In genomic region chr15:101004986-101005747, GRCh38 we compare ENCODE assay signal across 15 cellular contexts.
"Had no signal": no experiment of that assay in that cellular context is flagged by ENCODE, and none has a peak within 500 bp of the region (broad histone marks: within the 10 kb centered on the region; RNA-seq: fewer than 3 reads in every experiment).

No MANE protein-coding gene starts in this region.

- H3K27me3 ChIP-seq: esophagus squamous epithelium, ovary, thyroid gland had no signal

- H3K4me3 ChIP-seq: esophagus squamous epithelium, ovary, thyroid gland had no signal

- H3K36me3 ChIP-seq: ovary, thyroid gland had no signal

- H3K9me3 Mint-ChIP-seq: activated T-cell treated with anti-CD3 and anti-CD28 coated beads, Interleukin-2, amount 50 U/mL, for 24 hours; immature natural killer cell had no signal

- FAIRE-seq: TTC549, urothelium cell line had no signal

- H3K9me3 ChIP-seq: ovary, thyroid gland had no signal

- H3K4me3 Mint-ChIP-seq: activated naive CD4-positive, alpha-beta T cell treated with anti-CD3 and anti-CD28 coated beads, Interleukin-2, amount 10 ng/mL, durations not matched to agents 7 days and 5 days; activated T-cell treated with anti-CD3 and anti-CD28 coated beads, Interleukin-2, amount 50 U/mL, for 24 hours; memory B cell; naive thymus-derived CD4-positive, alpha-beta T cell; stimulated activated naive B cell treated with anti-CD40 and anti-IgM and Interleukin-4, amounts not matched to agents 10 μg/mL and 1 μg/mL and 100 μg/mL, for 72 hours had no signal

- H3K27ac Mint-ChIP-seq: activated naive CD4-positive, alpha-beta T cell treated with anti-CD3 and anti-CD28 coated beads, Interleukin-2, amount 10 ng/mL, durations not matched to agents 7 days and 5 days; activated T-cell treated with anti-CD3 and anti-CD28 coated beads, Interleukin-2, amount 50 U/mL, for 24 hours; immature natural killer cell; memory B cell; stimulated activated naive B cell treated with anti-CD40 and anti-IgM and Interleukin-4, amounts not matched to agents 10 μg/mL and 1 μg/mL and 100 μg/mL, for 72 hours had no signal

- ATAC-seq: naive thymus-derived CD4-positive, alpha-beta T cell; stimulated activated naive B cell treated with anti-CD40 and anti-IgM and Interleukin-4, amounts not matched to agents 10 μg/mL and 1 μg/mL and 100 μg/mL, for 72 hours had no signal

- H3K27me3 Mint-ChIP-seq: memory B cell; stimulated activated naive B cell treated with anti-CD40 and anti-IgM and Interleukin-4, amounts not matched to agents 10 μg/mL and 1 μg/mL and 100 μg/mL, for 72 hours had no signal

- H3K27ac ChIP-seq: esophagus squamous epithelium, ovary, thyroid gland had no signal

- H3K36me3 Mint-ChIP-seq: activated naive CD4-positive, alpha-beta T cell treated with anti-CD3 and anti-CD28 coated beads, Interleukin-2, amount 10 ng/mL, durations not matched to agents 7 days and 5 days; immature natural killer cell; naive thymus-derived CD4-positive, alpha-beta T cell had no signal

- DNase-seq: activated CD4-positive, alpha-beta T cell treated with anti-CD3 and anti-CD28 coated beads, Interleukin-2, amount 50 U/mL, for 48 hours; activated naive CD4-positive, alpha-beta T cell treated with anti-CD3 and anti-CD28 coated beads, Interleukin-2, amount 10 ng/mL, durations not matched to agents 7 days and 5 days; activated T-cell treated with anti-CD3 and anti-CD28 coated beads, Interleukin-2, amount 50 U/mL, for 24 hours; aorta; effector CD8-positive, alpha-beta T cell; esophagus squamous epithelium; immature natural killer cell; naive thymus-derived CD4-positive, alpha-beta T cell; ovary; stimulated activated naive B cell treated with anti-CD40 and anti-IgM and Interleukin-4, amounts not matched to agents 10 μg/mL and 1 μg/mL and 100 μg/mL, for 72 hours; SW 1271; thyroid gland had no signal
